ENCODE assay signal across 8 cellular contexts in the genomic region with DNA sequence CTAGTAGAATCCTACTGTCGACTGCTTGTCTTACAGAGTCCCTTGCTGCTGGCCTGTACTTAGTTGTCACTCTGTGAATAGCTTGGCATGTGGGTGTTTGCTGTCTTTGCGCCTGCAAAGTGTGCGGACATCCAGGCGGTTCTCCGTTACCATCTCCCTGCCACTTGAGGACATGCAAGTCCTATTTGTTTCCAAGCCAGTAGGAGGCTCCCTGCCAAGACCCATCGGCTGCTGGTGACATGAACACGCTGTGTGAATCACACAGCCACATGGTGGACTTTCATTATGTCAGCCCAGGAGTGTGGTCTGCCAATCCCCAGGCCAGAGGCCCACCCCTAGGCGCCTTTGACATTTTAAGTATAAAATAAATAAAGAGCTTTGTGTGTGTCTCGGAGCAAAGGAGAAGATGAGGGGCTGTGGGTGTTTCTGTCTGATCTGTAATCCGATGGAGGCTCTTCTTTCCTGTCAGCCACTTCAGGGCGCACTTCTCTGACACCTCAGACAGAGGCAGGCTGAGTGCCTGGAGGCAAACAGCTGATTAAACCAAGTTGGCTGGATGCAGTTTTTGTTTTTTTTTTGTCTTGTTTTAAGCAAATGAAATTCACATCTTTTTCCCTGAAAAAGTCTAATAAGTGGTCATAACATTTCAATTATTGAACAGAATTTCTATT. TPM values are rescaled to one million over a fixed set of nuclear protein-coding genes. Genes with fewer than 3 reads are reported as not detected.
DNase-seq lines count a peak whose midpoint lies in the region; ATAC-seq and TF ChIP-seq lines count a peak whose summit lies in the region.

No MANE protein-coding gene starts in this region.

- H3K36me3 ChIP-seq in tibial artery, result no peaks in the 10 kb centered on the region

- H3K4me3 ChIP-seq in tibial artery, result no peak overlapping the region

- DNase-seq in Ammon's horn (ENCODE audit: low spot score), result peak; percentile 86
- DNase-seq in NCI-H1105 treated with DMSO at 0.1 percent for 48 hours (lab: John Stamatoyannopoulos, UW), result peak; percentile 50
- DNase-seq in anterior cingulate cortex (lab: John Stamatoyannopoulos, UW), result peak in 53 of 58 donors; percentile 4 to 75 (median 42)
- DNase-seq in hypothalamus (lab: John Stamatoyannopoulos, UW), result peak in 35 of 51 donors; percentile 3 to 68 (median 27)
- DNase-seq in tibial artery, result peak; percentile 59 to 69
- DNase-seq in left lobe of liver (ENCODE audit: low spot score), result no peak

- H3K9me3 ChIP-seq in tibial artery, result no peaks in the 10 kb centered on the region

- TF ChIP-seq CTCF in tibial artery (IDR thresholded peaks at IDR 0.05), result no peak

- no peaks in the 10 kb centered on the region for H3K4me1 ChIP-seq in tibial artery

- no peak overlapping the region for H3K27ac ChIP-seq in tibial artery

- intact Hi-C loops in tibial artery (cut with DNase I; ENCODE audit: low total_unique reads), result no loop called here

- no peaks in the 10 kb centered on the region for H3K27me3 ChIP-seq in tibial artery

- no peak for ATAC-seq in left lobe of liver
- ATAC-seq in GM19023 (IDR thresholded peaks at IDR 0.05; ENCODE audit: unreplicated experiment), result no peak
- no peak for ATAC-seq in HG02763 (IDR thresholded peaks at IDR 0.05; ENCODE audit: unreplicated experiment)

RNA-seq across cellular contexts. Expression of gene ALPK1, which starts 51.5 kb away (rescaled TPM):
- total RNA-seq in left lobe of liver, result 5.0 TPM
